8 cellular contexts compared by ENCODE assay signal in genomic region chr19:53424968-53425597, GRCh38. TPM values are rescaled to one million over a fixed set of nuclear protein-coding genes. Genes with fewer than 3 reads are reported as not detected.
DNase-seq lines count a peak whose midpoint lies in the region; ATAC-seq and TF ChIP-seq lines count a peak whose summit lies in the region.

No MANE protein-coding gene starts in this region.

- CTCF ChIA-PET in RWPE1 (lab: Yijun Ruan, JAX), result interaction anchor here (0.7 kb wide), 1 partner anchor 14 kb away, joined by 10 read pairs; no protein-coding TSS in a partner anchor

- DNase-seq in G401 (ENCODE audit: low spot score) (peak; percentile 75), NCI-H187 (lab: John Stamatoyannopoulos, UW) (peak; percentile 55 to 58), cerebellum (ENCODE audit: low spot score) (peak; percentile 67), left colon (peak; percentile 58 to 74), T1000 (lab: John Stamatoyannopoulos, UW) (no peak), RWPE1 (ENCODE audit: low spot score) (no peak)
- DNase-seq in activated CD4-positive, alpha-beta T cell treated with anti-CD3 and anti-CD28 coated beads for 1 hour, result peak; percentile 52
- DNase-seq in stimulated activated CD4-positive, alpha-beta T cell treated with anti-CD3 and anti-CD28 coated beads, Interleukin-2, amount 100 ng/mL, for 48 hours, result peak; percentile 61 to 66

- POLR2A ChIA-PET in RWPE1 (lab: Yijun Ruan, JAX; ENCODE audit: low non-redundant PET), result no interaction called here

- peak; percentile 87 for ATAC-seq in left colon

- in situ Hi-C loops in G401 (cut with HindIII; ENCODE audit: low sequenced_read_pairs), result no loop called here

- intact Hi-C loops in left colon (cut with DNase I, micrococcal nuclease), result no loop called here

- no peak overlapping the region for H3K27ac ChIP-seq in RWPE1

- no peak for TF ChIP-seq CTCF in RWPE1 (conservative IDR thresholded peaks at IDR 0.05; ENCODE audit: low read depth)

RNA-seq across cellular contexts. Expression of gene ZNF761, which starts 6.7 kb away (rescaled TPM):
- total RNA-seq in G401 (2014; rRNA removed; shearing (Covaris generic)), result 10.3 and 17.7 TPM in 2 replicates
- total RNA-seq in cerebellum, result 13.2 TPM
- total RNA-seq in left colon, result 1 to 10 TPM; 7.7 to 7.8 TPM

RNA-seq across cellular contexts. Expression of gene ZNF765, which starts 30.1 kb away (rescaled TPM):
- 10.3 and 13.8 TPM in 2 replicates for total RNA-seq in G401 (2014; rRNA removed; shearing (Covaris generic))
- total RNA-seq in cerebellum (27.7 TPM), left colon (1 to 10 TPM; 9.6 to 9.9 TPM)

RNA-seq across cellular contexts. Expression of gene ZNF813, which starts 42.5 kb away (rescaled TPM):
- total RNA-seq in G401 (2014; rRNA removed; shearing (Covaris generic)), result 0.37 and 0.75 TPM in 2 replicates
- total RNA-seq in cerebellum, result 6.3 TPM
- 1 to 10 TPM; 3.4 to 4.2 TPM for total RNA-seq in left colon

RNA-seq across cellular contexts. Expression of gene ZNF525, which starts 59.6 kb away (rescaled TPM):
- 11.9 and 23.0 TPM in 2 replicates for total RNA-seq in G401 (2014; rRNA removed; shearing (Covaris generic))
- 13.2 TPM for total RNA-seq in cerebellum
- total RNA-seq in left colon, result 1 to 10 TPM; 8.6 to 9.3 TPM

Comparison
In these comparisons a context has a peak if more than half of its experiments do, and no peak if none do; other contexts are left out.
1. DNase-seq: peak in G401 (single experiment), NCI-H187 (2 of 2), activated CD4-positive, alpha-beta T cell treated with anti-CD3 and anti-CD28 coated beads for 1 hour (single experiment), cerebellum (single experiment), left colon (2 of 2) and stimulated activated CD4-positive, alpha-beta T cell treated with anti-CD3 and anti-CD28 coated beads, Interleukin-2, amount 100 ng/mL, for 48 hours (2 of 2); none in T1000 (single experiment) and RWPE1 (single experiment).